In the genomic region with DNA sequence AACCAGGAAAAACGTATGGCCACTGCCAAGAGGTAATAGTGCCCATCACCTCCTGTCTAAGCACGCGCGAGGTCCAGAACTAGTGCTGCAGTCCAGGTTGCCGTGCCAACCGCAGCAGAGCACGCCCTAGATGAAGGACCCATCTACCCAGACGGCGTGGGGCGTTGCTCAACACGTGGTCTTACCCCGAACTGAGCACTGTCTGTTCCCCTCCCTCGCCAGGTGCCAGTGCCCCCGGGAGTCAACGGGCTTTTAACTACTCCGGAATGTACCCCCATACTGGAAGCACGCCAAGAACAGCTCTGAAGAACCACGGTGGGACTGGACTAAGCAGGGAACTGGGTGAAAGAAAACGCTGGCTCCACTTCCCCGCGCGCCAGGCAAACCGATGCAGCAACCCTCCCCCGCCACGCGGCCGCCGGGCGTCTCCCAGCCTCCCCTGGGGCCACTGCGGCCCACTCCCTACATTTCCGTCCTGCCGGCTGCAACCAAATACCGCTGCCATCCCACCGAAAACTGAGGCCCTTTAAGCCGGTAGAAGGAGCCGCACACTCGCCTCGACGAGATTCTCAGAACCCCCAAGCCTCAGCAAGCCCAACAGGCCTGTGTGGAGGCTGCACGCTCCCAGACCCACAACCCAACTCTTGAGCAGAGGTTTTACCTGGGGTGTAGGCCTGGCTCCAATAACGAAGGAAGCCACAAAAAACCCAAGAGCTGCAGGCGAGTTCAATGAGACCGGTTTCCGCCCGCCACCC, we compare ENCODE assay signal across 8 cellular contexts. TPM values are rescaled to one million over a fixed set of nuclear protein-coding genes. Genes with fewer than 3 reads are reported as not detected.
DNase-seq lines count a peak whose midpoint lies in the region; ATAC-seq and TF ChIP-seq lines count a peak whose summit lies in the region.

A gene (minus strand): TSS at position 734 of the 755 bp plus-strand sequence. CDS start 812 bp downstream, outside the sequence.

- H3K27ac ChIP-seq in PC-9 = peak within 1 kb of the TSS; percentile 96

- H3K9me3 Mint-ChIP-seq in natural killer cell = no peaks in the 10 kb centered on the region

- DNase-seq in PC-9 (peak; percentile 36 to 65), activated T-helper 1 cell treated with Interleukin-2 at 50 U/mL for 16 hours (ENCODE audit: low read depth) (peak; percentile 49), fibroblast of gingiva (ENCODE audit: low read depth) (peak; percentile 57), natural killer cell (no peak), middle frontal gyrus (ENCODE audit: extremely low spot score, low spot score) (no peak)
- peak; percentile 72 for DNase-seq in stimulated activated naive CD4-positive, alpha-beta T cell treated with Interleukin-2 at 50 U/mL for 16 hours (lab: John Stamatoyannopoulos, UW)

- H3K27me3 ChIP-seq in PC-9 (ENCODE audit: insufficient read depth, low read depth) = no peaks in the 10 kb centered on the region

- peak within 1 kb of the TSS; percentile 74 for H2AFZ ChIP-seq in PC-9

- TF ChIP-seq POLR2A in GM15510 (IDR thresholded peaks at IDR 0.05; ENCODE audit: borderline replicate concordance, extremely low read depth, insufficient read length) = peak; percentile 99

- peaks cover 53% of the 10 kb centered on the region for H3K4me1 ChIP-seq in PC-9 (replicated peaks; ENCODE audit: insufficient read depth)

- no peaks in the 10 kb centered on the region for H3K27me3 Mint-ChIP-seq in natural killer cell (ENCODE audit: low read depth in 2 of 2)

- POLR2A ChIA-PET in PC-9 (lab: Charles Lee; ENCODE audit: unreplicated experiment) = interaction anchor here (0.6 to 1.5 kb wide), 11 partner anchors 9 to 906 kb away, joined by 3 to 19 read pairs (median 8); no protein-coding TSS in a partner anchor

- peaks cover 89% of the 10 kb centered on the region for H3K79me2 ChIP-seq in PC-9 (ENCODE audit: low read depth)

- ATAC-seq in HG03045 (IDR thresholded peaks at IDR 0.05; ENCODE audit: unreplicated experiment) (peak; percentile 12), natural killer cell (no peak)

- peaks cover 51% of the 10 kb centered on the region for H4K20me1 ChIP-seq in PC-9 (ENCODE audit: insufficient read depth)

- H3K36me3 ChIP-seq in PC-9 (ENCODE audit: low read depth) = peaks cover 50% of the 10 kb centered on the region

- no peaks in the 10 kb centered on the region for H3K9me3 ChIP-seq in PC-9 (ENCODE audit: insufficient read depth, low read depth)

- peak within 1 kb of the TSS; percentile 97 for H3K4me3 ChIP-seq in PC-9

- H3K36me3 Mint-ChIP-seq in natural killer cell = peaks cover 44% of the 10 kb centered on the region

- peaks cover 75 to 79% of the 10 kb centered on the region in 2 donors for H3K4me1 Mint-ChIP-seq in natural killer cell

- H3K4me2 ChIP-seq in PC-9 = peak within 1 kb of the TSS; percentile 91

- no peaks in the 10 kb centered on the region for H3K9me2 ChIP-seq in PC-9 (ENCODE audit: insufficient read depth)

- intact Hi-C loops in PC-9 (cut with micrococcal nuclease; ENCODE audit: unreplicated experiment) (loop anchor here (1.0 to 5.0 kb wide), 5 partner anchors 11 to 434 kb away; no protein-coding TSS in a partner anchor), natural killer cell (cut with micrococcal nuclease) (loop anchor here (5.0 kb wide), 1 partner anchor 209 kb away; no protein-coding TSS in a partner anchor)

- peaks cover 59% of the 10 kb centered on the region for H3F3A ChIP-seq in PC-9 (ENCODE audit: insufficient read depth, low read depth)

- H3K27ac Mint-ChIP-seq in natural killer cell = peak within 1 kb of the TSS; percentile 99 to 100

- TSS peak; percentile 27 for BruUV-seq in PC-9 (replicated peaks; lab: Mats Ljungman, UMichigan)

- CTCF ChIA-PET in PC-9 (lab: Charles Lee) = interaction anchor here (0.6 kb wide), 2 partner anchors 8 to 23 kb away, joined by 3 to 7 read pairs; no protein-coding TSS in a partner anchor

- H3K4me3 Mint-ChIP-seq in natural killer cell = peak within 1 kb of the TSS; percentile 98

- no peak for TF ChIP-seq CTCF in PC-9 (conservative IDR thresholded peaks at IDR 0.05)
- TF ChIP-seq CTCF in natural killer cell (IDR thresholded peaks at IDR 0.05) = no peak

RNA-seq across cellular contexts. Expression of the gene that starts here (rescaled TPM):
- 796 and 1,103 TPM in 2 replicates for total RNA-seq in PC-9 (2021)
- total RNA-seq in natural killer cell = 100 to 1,000 TPM; 577 to 684 (median 633) TPM

Comparison
In these comparisons a context has a peak if more than half of its experiments do, and no peak if none do; other contexts are left out.
1. DNase-seq: peak in PC-9 (2 of 2), activated T-helper 1 cell treated with Interleukin-2 at 50 U/mL for 16 hours (single experiment), fibroblast of gingiva (single experiment) and stimulated activated naive CD4-positive, alpha-beta T cell treated with Interleukin-2 at 50 U/mL for 16 hours (single experiment); none in natural killer cell (single experiment) and middle frontal gyrus (single experiment).